Comparison of ENCODE assay signal across 9 cellular contexts in the genomic region with DNA sequence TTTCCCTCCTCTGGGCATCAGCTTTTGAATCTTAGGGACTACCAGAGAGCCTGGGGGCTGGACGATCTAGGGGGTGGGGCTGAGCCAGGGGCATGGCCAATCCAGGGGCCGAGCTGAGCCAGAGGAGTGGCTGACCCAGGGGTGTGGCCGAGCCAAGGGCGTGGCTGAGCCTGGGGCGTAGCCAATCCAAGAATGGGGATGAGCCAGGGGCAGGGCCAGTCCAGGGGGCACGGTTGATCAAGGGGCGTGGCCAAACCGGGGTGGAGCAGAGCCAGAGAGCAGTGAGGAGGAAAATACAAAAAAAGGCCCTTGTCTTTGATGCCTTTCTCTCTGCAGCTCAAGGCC.
DNase-seq lines count a peak whose midpoint lies in the region; ATAC-seq lines count a peak whose summit lies in the region.
"Had no signal": no experiment of that assay in that cellular context is flagged by ENCODE, and none has a peak within 500 bp of the region (broad histone marks: within the 10 kb centered on the region; RNA-seq: fewer than 3 reads in every experiment).

No MANE protein-coding gene starts in this region.

- H3K4me1 ChIP-seq in right cardiac atrium (ENCODE audit: control insufficient read depth, insufficient read depth, low read length), result no peaks in the 10 kb centered on the region

- no peak for ATAC-seq in stimulated activated naive CD8-positive, alpha-beta T cell treated with anti-CD3 and anti-CD28 coated beads, Interleukin-15, Interleukin-2, amounts not matched to agents 100 U/mL and 50 U/mL, for 24 hours
- ATAC-seq in stimulated activated naive CD8-positive, alpha-beta T cell treated with anti-CD3 and anti-CD28 coated beads, Interleukin-15, amount 100 ng/mL, for 72 hours, result no peak
- peak; percentile 71 to 92 for ATAC-seq in right cardiac atrium
- ATAC-seq in GM21447 (IDR thresholded peaks at IDR 0.05; ENCODE audit: unreplicated experiment), result no peak
- ATAC-seq in GM21786 (IDR thresholded peaks at IDR 0.05; ENCODE audit: unreplicated experiment), result no peak

- H3K27me3 ChIP-seq in right cardiac atrium (ENCODE audit: control insufficient read depth, insufficient read depth), result no peaks in the 10 kb centered on the region

- peaks cover 20% of the 10 kb centered on the region for H3K27me3 Mint-ChIP-seq in stimulated activated naive CD8-positive, alpha-beta T cell treated with anti-CD3 and anti-CD28 coated beads, Interleukin-15, amount 100 ng/mL, for 72 hours

- no peak overlapping the region for H3K27ac ChIP-seq in right cardiac atrium (ENCODE audit: low read length)

- intact Hi-C loops in right cardiac atrium (cut with DNase I), result loop anchor here in 2 of 4 donors (10.0 kb wide), 2 partner anchors 346 to 366 kb away; no protein-coding TSS in a partner anchor

- no peak overlapping the region for H3K4me3 Mint-ChIP-seq in stimulated activated naive CD8-positive, alpha-beta T cell treated with anti-CD3 and anti-CD28 coated beads, Interleukin-15, amount 100 ng/mL, for 72 hours

- H3K4me3 ChIP-seq in right cardiac atrium (ENCODE audit: low read length), result no peak overlapping the region

- peak; percentile 4 for DNase-seq in stimulated activated naive CD8-positive, alpha-beta T cell treated with anti-CD3 and anti-CD28 coated beads, Interleukin-15, Interleukin-2, amounts not matched to agents 100 U/mL and 50 U/mL, for 24 hours
- DNase-seq in stimulated activated naive CD8-positive, alpha-beta T cell treated with anti-CD3 and anti-CD28 coated beads, Interleukin-15, amount 100 ng/mL, for 72 hours, result no peak
- DNase-seq in NOMO-1 treated with DMSO at 0.1 percent for 48 hours (lab: John Stamatoyannopoulos, UW; ENCODE audit: unreplicated experiment) (peak; percentile 37), right cardiac atrium (peak; percentile 61 to 75 (median 63)), HuH-7 (ENCODE audit: low spot score) (no peak), DMS79 (lab: John Stamatoyannopoulos, UW) (no peak)
- DNase-seq: activated T-cell treated with anti-CD3 and anti-CD28 coated beads, Interleukin-2, amount 50 U/mL, for 1 hour had no signal

- no peaks in the 10 kb centered on the region for H3K9me3 Mint-ChIP-seq in stimulated activated naive CD8-positive, alpha-beta T cell treated with anti-CD3 and anti-CD28 coated beads, Interleukin-15, amount 100 ng/mL, for 72 hours

- H3K4me1 Mint-ChIP-seq in stimulated activated naive CD8-positive, alpha-beta T cell treated with anti-CD3 and anti-CD28 coated beads, Interleukin-15, amount 100 ng/mL, for 72 hours, result no peaks in the 10 kb centered on the region

- H3K27ac Mint-ChIP-seq in stimulated activated naive CD8-positive, alpha-beta T cell treated with anti-CD3 and anti-CD28 coated beads, Interleukin-15, amount 100 ng/mL, for 72 hours, result no peak overlapping the region

- WGBS in right cardiac atrium, result 8% methylated on average over 8 of the region's 8 CpGs

- H3K9me3 ChIP-seq in right cardiac atrium (ENCODE audit: control insufficient read depth, low read length), result no peaks in the 10 kb centered on the region

Comparison
In these comparisons a context has a peak if more than half of its experiments do, and no peak if none do; other contexts are left out.
1. DNase-seq: peak in stimulated activated naive CD8-positive, alpha-beta T cell treated with anti-CD3 and anti-CD28 coated beads, Interleukin-15, Interleukin-2, amounts not matched to agents 100 U/mL and 50 U/mL, for 24 hours (single experiment), NOMO-1 treated with DMSO at 0.1 percent for 48 hours (single experiment) and right cardiac atrium (3 of 3); none in stimulated activated naive CD8-positive, alpha-beta T cell treated with anti-CD3 and anti-CD28 coated beads, Interleukin-15, amount 100 ng/mL, for 72 hours (0 of 2), HuH-7 (single experiment) and DMS79 (single experiment).
2. ATAC-seq: peak in right cardiac atrium (2 of 2); none in stimulated activated naive CD8-positive, alpha-beta T cell treated with anti-CD3 and anti-CD28 coated beads, Interleukin-15, Interleukin-2, amounts not matched to agents 100 U/mL and 50 U/mL, for 24 hours (single experiment), stimulated activated naive CD8-positive, alpha-beta T cell treated with anti-CD3 and anti-CD28 coated beads, Interleukin-15, amount 100 ng/mL, for 72 hours (single experiment), GM21447 (single experiment) and GM21786 (single experiment).